9 cellular contexts compared by ENCODE assay signal in the genomic region with DNA sequence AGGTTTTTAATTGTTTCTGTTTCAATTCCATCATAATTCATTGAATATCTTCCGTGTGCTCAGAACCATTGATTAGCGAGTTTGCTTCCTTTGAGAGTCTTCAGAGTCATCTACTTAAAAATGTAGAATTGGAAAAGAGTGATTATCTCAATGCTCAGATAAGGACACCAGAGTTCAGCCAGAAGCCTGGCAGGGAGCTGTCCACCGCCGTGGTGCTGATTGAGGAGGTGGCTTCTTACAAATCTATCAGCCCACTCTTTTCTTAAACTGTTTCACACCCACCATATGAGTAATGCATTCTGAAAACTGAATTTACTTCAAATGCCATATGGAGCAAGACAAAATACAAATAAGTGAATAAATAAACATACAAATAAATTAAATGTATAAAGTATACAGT.
DNase-seq lines count a peak whose midpoint lies in the region; ATAC-seq and TF ChIP-seq lines count a peak whose summit lies in the region.
"Had no signal": no experiment of that assay in that cellular context is flagged by ENCODE, and none has a peak within 500 bp of the region (broad histone marks: within the 10 kb centered on the region; RNA-seq: fewer than 3 reads in every experiment).

No MANE protein-coding gene starts in this region.

- no peak overlapping the region for H3K27ac Mint-ChIP-seq in HFFc6
- H3K27ac Mint-ChIP-seq: activated naive CD8-positive, alpha-beta T cell had no signal

- peaks cover 49% of the 10 kb centered on the region for H3K36me3 Mint-ChIP-seq in HFFc6 (ENCODE audit: low read depth)
- H3K36me3 Mint-ChIP-seq: activated naive CD8-positive, alpha-beta T cell had no signal

- POLR2A ChIA-PET in RWPE1 (lab: Yijun Ruan, JAX; ENCODE audit: low non-redundant PET): no interaction called here

- H3K4me3 ChIP-seq in fibroblast of villous mesenchyme (ENCODE audit: low read depth, low read length): no peak overlapping the region

- H3K27me3 Mint-ChIP-seq in HFFc6 (ENCODE audit: insufficient read depth): no peaks in the 10 kb centered on the region

- ATAC-seq in sciatic nerve: no peak
- no peak for ATAC-seq in HG02759 (IDR thresholded peaks at IDR 0.05; ENCODE audit: unreplicated experiment)

- H3K9me3 Mint-ChIP-seq in HFFc6: no peaks in the 10 kb centered on the region

- intact Hi-C loops in sciatic nerve (cut with DNase I): no loop called here

- CTCF ChIA-PET in RWPE1 (lab: Yijun Ruan, JAX): interaction anchor here (0.6 kb wide), 1 partner anchor 9 kb away, joined by 3 read pairs; no protein-coding TSS in a partner anchor

- H3K4me1 Mint-ChIP-seq in HFFc6 (ENCODE audit: low read depth): no peaks in the 10 kb centered on the region

- TF ChIP-seq CTCF in HFFc6 (IDR thresholded peaks at IDR 0.05): no peak
- no peak for TF ChIP-seq CTCF in RWPE1 (conservative IDR thresholded peaks at IDR 0.05; ENCODE audit: low read depth)
- TF ChIP-seq CTCF in fibroblast of villous mesenchyme (IDR thresholded peaks at IDR 0.05; ENCODE audit: insufficient read depth, low read depth, low read length): no peak

- H3K4me3 Mint-ChIP-seq in HFFc6: no peak overlapping the region
- H3K4me3 Mint-ChIP-seq: activated naive CD8-positive, alpha-beta T cell had no signal

- peak; percentile 35 for DNase-seq in HFFc6
- DNase-seq in RWPE1 (ENCODE audit: low spot score): peak; percentile 57
- DNase-seq in fibroblast of villous mesenchyme (ENCODE audit: low read depth): peak; percentile 69
- DNase-seq in sciatic nerve (ENCODE audit: low spot score): peak; percentile 74
- DNase-seq in activated CD4-positive, CD25-positive, alpha-beta regulatory T cell (lab: John Stamatoyannopoulos, UW): no peak
- no peak for DNase-seq in NCI-H524 (lab: John Stamatoyannopoulos, UW)

- no peak overlapping the region for H3K27ac ChIP-seq in RWPE1
- H3K27ac ChIP-seq: HL-60 had no signal

Comparison
In these comparisons a context has a peak if more than half of its experiments do, and no peak if none do; other contexts are left out.
1. DNase-seq: peak in HFFc6 (single experiment), RWPE1 (single experiment), fibroblast of villous mesenchyme (single experiment) and sciatic nerve (single experiment); none in activated CD4-positive, CD25-positive, alpha-beta regulatory T cell (0 of 4) and NCI-H524 (0 of 2).